23 cellular contexts compared by ENCODE assay signal in genomic region chr6:145729887-145730286, GRCh38.
"Had no signal": no experiment of that assay in that cellular context is flagged by ENCODE, and none has a peak within 500 bp of the region (broad histone marks: within the 10 kb centered on the region; RNA-seq: fewer than 3 reads in every experiment).

No MANE protein-coding gene starts in this region.

- H3K27ac Mint-ChIP-seq: activated CD4-positive, alpha-beta T cell treated with anti-CD3 and anti-CD28 coated beads, Interleukin-2, amount 10 ng/mL, durations not matched to agents 7 days and 5 days; activated CD8-positive, alpha-beta T cell treated with anti-CD3 and anti-CD28 coated beads for 36 hours; activated naive CD8-positive, alpha-beta T cell; brain; nephron had no signal

- H3K4me1 Mint-ChIP-seq: nephron had no signal

- H3K4me3 ChIP-seq: cardiac muscle cell, colonic mucosa, left lung, lower lobe of right lung, mucosa of descending colon, tibial nerve had no signal

- DNase-seq: activated CD4-positive, alpha-beta T cell treated with anti-CD3 and anti-CD28 coated beads for 1 hour; activated CD4-positive, alpha-beta T cell treated with anti-CD3 and anti-CD28 coated beads, Interleukin-2, amount 10 ng/mL, durations not matched to agents 7 days and 5 days; activated CD8-positive, alpha-beta T cell treated with anti-CD3 and anti-CD28 coated beads for 36 hours; activated naive CD4-positive, alpha-beta T cell treated with Interleukin-2 at 50 U/mL for 16 hours; activated T-cell treated with anti-CD3 and anti-CD28 coated beads, Interleukin-2, amount 50 U/mL, for 4 hours; aorta; cerebellar nuclear complex; colonic mucosa; effector CD8-positive, alpha-beta T cell; left lung; lower lobe of right lung; mucosa of descending colon; posterior cingulate gyrus; right cardiac atrium; stimulated activated CD4-positive, alpha-beta T cell treated with anti-CD3 and anti-CD28 coated beads, Interleukin-15, amount 100 ng/mL, for 24 hours; stimulated activated CD4-positive, alpha-beta T cell treated with anti-CD3 and anti-CD28 coated beads, Interleukin-2, amount 100 ng/mL, for 24 hours; stimulated activated naive CD4-positive, alpha-beta T cell; T-helper 1 cell had no signal

- H3K9me3 ChIP-seq: colonic mucosa had no signal

- H3K4me3 Mint-ChIP-seq: activated CD4-positive, alpha-beta T cell treated with anti-CD3 and anti-CD28 coated beads, Interleukin-2, amount 10 ng/mL, durations not matched to agents 7 days and 5 days; activated CD8-positive, alpha-beta T cell treated with anti-CD3 and anti-CD28 coated beads for 36 hours; activated naive CD8-positive, alpha-beta T cell; activated T-cell treated with anti-CD3 and anti-CD28 coated beads, Interleukin-2, amount 50 U/mL, for 4 hours; nephron had no signal

- H3K27me3 ChIP-seq: cardiac muscle cell, colonic mucosa, left lung, tibial nerve had no signal

- H3K36me3 ChIP-seq: cardiac muscle cell, colonic mucosa, left lung, lower lobe of right lung had no signal

- H3K27me3 Mint-ChIP-seq: activated CD4-positive, alpha-beta T cell treated with anti-CD3 and anti-CD28 coated beads, Interleukin-2, amount 10 ng/mL, durations not matched to agents 7 days and 5 days; activated CD8-positive, alpha-beta T cell treated with anti-CD3 and anti-CD28 coated beads for 36 hours; activated naive CD8-positive, alpha-beta T cell; brain had no signal

- H3K4me1 ChIP-seq: colonic mucosa had no signal

- ATAC-seq: activated CD8-positive, alpha-beta T cell treated with anti-CD3 and anti-CD28 coated beads for 36 hours; activated T-cell treated with anti-CD3 and anti-CD28 coated beads, Interleukin-2, amount 50 U/mL, for 4 hours; left lung; lower lobe of right lung; mucosa of descending colon; right cardiac atrium had no signal

- H3K27ac ChIP-seq: cardiac muscle cell, colonic mucosa, left lung, lower lobe of right lung, tibial nerve had no signal
